ENCODE assay signal across 8 cellular contexts in the genomic region with DNA sequence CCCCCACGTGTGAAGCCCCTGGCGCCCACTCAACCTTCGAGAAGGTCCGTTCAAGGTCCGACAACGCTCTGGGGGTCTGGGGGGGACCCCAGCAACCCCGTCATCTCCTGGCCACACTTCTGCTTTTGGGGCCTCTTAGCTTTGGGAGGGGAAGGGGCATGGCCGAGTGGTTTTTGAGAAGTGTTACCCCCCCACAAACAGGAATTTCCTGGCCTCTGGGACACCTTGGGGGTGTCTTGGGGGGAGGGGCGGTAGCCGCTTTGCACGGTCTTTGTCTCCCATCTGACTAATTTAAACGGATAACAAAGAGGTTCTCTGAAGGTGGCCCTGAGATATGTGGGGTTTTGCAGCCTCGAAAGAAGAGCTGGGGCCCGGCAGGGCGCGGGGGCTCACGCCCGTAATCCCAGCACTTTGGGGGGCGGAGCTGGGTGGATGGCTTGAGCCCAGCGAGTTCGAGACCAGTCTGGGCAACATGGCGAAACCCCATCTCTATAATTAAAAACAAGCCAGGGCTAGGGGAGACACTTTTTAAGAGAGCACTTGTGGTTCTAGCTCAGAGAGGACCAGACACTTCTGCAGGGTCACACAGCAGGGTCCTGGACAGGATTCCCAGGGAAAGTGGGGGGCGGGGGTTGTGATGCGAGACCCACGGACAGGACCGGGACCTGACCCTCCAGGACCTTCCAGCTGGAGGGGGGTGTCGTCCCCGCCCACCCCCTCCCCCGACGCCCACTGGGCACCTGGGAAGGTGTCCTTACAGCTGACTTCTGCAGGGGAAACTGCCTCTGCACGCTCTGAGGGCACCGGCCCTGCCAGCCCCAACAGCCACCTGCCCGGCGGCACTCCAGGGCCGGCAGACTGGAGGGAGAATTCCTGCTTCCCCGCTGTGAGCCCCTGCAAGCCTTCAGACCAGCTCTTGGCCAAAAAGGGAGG. TPM values are rescaled to one million over a fixed set of nuclear protein-coding genes. Genes with fewer than 3 reads are reported as not detected.
DNase-seq lines count a peak whose midpoint lies in the region; ATAC-seq and TF ChIP-seq lines count a peak whose summit lies in the region.

No MANE protein-coding gene starts in this region.

- H3K9ac ChIP-seq in mucosa of rectum (ENCODE audit: low read depth in 1 of 2, low read length in 2 of 2): peak overlapping the region; percentile 79 to 99

- TF ChIP-seq POLR2A in vagina (IDR thresholded peaks at IDR 0.05): no peak

- H3K4me3 ChIP-seq in SJSA1: peak overlapping the region; percentile 98
- H3K4me3 ChIP-seq in ectodermal cell (ENCODE audit: insufficient read depth, low read depth, low read length): peak overlapping the region; percentile 89
- peak overlapping the region; percentile 71 to 80 for H3K4me3 ChIP-seq in mucosa of rectum (ENCODE audit: low read length in 2 of 2)
- H3K4me3 ChIP-seq in vagina: peak overlapping the region; percentile 68 to 89

- intact Hi-C loops in vagina (cut with DNase I): loop anchor here (5.0 kb wide), 1 partner anchor 75 kb away; a partner anchor contains a TSS

- WGBS in ectodermal cell, 2 experiments: 1% methylated on average over 36 of the region's 36 CpGs

- peak; percentile 73 for DNase-seq in activated CD8-positive, alpha-beta memory T cell treated with anti-CD3 and anti-CD28 coated beads for 24 hours
- no peak for DNase-seq in activated CD8-positive, alpha-beta memory T cell treated with anti-CD3 and anti-CD28 coated beads, Interleukin-2, amount 50 U/mL, for 4 hours
- DNase-seq in SJSA1 (ENCODE audit: low read depth in 1 of 2, low spot score in 2 of 2) (peak in 1 of 2 experiments; percentile 46), vagina (ENCODE audit: extremely low spot score in 2 of 2) (no peak), GM03348 (ENCODE audit: low spot score) (no peak)

- H3K27ac ChIP-seq in SJSA1 (peak overlapping the region; percentile 96), ectodermal cell (ENCODE audit: insufficient read depth, low read depth, low read length, poor library complexity, severe bottlenecking) (peak overlapping the region; percentile 97), mucosa of rectum (ENCODE audit: low read depth in 2 of 2, low read length in 2 of 2) (peak overlapping the region; percentile 89 to 92), vagina (peak overlapping the region; percentile 94)

- TF ChIP-seq CTCF in vagina (IDR thresholded peaks at IDR 0.05): no peak

- H3K9me3 ChIP-seq in SJSA1 (replicated peaks): no peaks in the 10 kb centered on the region
- H3K9me3 ChIP-seq in ectodermal cell (ENCODE audit: control insufficient read depth, low read length): no peaks in the 10 kb centered on the region
- no peaks in the 10 kb centered on the region for H3K9me3 ChIP-seq in mucosa of rectum (ENCODE audit: control insufficient read depth in 2 of 2, low read length in 2 of 2)
- H3K9me3 ChIP-seq in vagina: no peaks in the 10 kb centered on the region

- H3K27me3 ChIP-seq in SJSA1 (replicated peaks): no peaks in the 10 kb centered on the region
- no peaks in the 10 kb centered on the region for H3K27me3 ChIP-seq in ectodermal cell (ENCODE audit: control insufficient read depth, insufficient read depth, low read length, poor library complexity, severe bottlenecking)
- H3K27me3 ChIP-seq in mucosa of rectum (ENCODE audit: control insufficient read depth in 2 of 2, insufficient read depth in 2 of 2, low read length in 2 of 2): no peaks in the 10 kb centered on the region
- no peaks in the 10 kb centered on the region for H3K27me3 ChIP-seq in vagina

- H3K36me3 ChIP-seq in SJSA1 (peaks cover 46% of the 10 kb centered on the region), ectodermal cell (ENCODE audit: control insufficient read depth, insufficient read depth, low read length) (peaks cover 9% of the 10 kb centered on the region), mucosa of rectum (ENCODE audit: control insufficient read depth in 2 of 2, insufficient read depth in 2 of 2, low read length in 2 of 2) (peaks cover 2 to 6% of the 10 kb centered on the region in 2 donors), vagina (peaks cover 0 to 7% of the 10 kb centered on the region in 2 donors)

- H3K4me1 ChIP-seq in SJSA1 (replicated peaks) (peaks cover 22% of the 10 kb centered on the region), ectodermal cell (ENCODE audit: control insufficient read depth, insufficient read depth, low read length) (no peaks in the 10 kb centered on the region), mucosa of rectum (ENCODE audit: control insufficient read depth in 2 of 2, insufficient read depth in 2 of 2, low read length in 2 of 2) (peaks cover 10 to 24% of the 10 kb centered on the region in 2 donors), vagina (peaks cover 45% of the 10 kb centered on the region)

- no peak for ATAC-seq in GM18868 (IDR thresholded peaks at IDR 0.05; ENCODE audit: unreplicated experiment)

RNA-seq across cellular contexts. Expression of a gene that starts 0.9 kb away (rescaled TPM):
- 403 and 441 TPM in 2 replicates for total RNA-seq in SJSA1 (2014; rRNA removed; shearing (Covaris generic))
- polyA plus RNA-seq in ectodermal cell (2013, experiment 1 of 4): 334 TPM
- polyA plus RNA-seq in ectodermal cell (2013, experiment 2 of 4): 367 TPM
- polyA plus RNA-seq in ectodermal cell (2013, experiment 3 of 4): 206 TPM
- 231 TPM for polyA plus RNA-seq in ectodermal cell (2013, experiment 4 of 4)
- total RNA-seq in vagina: 76.1 TPM

RNA-seq across cellular contexts. Expression of a gene that starts 6.0 kb away (rescaled TPM):
- not detected in 2 replicates for total RNA-seq in SJSA1 (2014; rRNA removed; shearing (Covaris generic))
- polyA plus RNA-seq in ectodermal cell (2013, experiment 1 of 4): 5,588 TPM
- 5,705 TPM for polyA plus RNA-seq in ectodermal cell (2013, experiment 2 of 4)
- polyA plus RNA-seq in ectodermal cell (2013, experiment 3 of 4): under 0.01 TPM
- polyA plus RNA-seq in ectodermal cell (2013, experiment 4 of 4): under 0.01 TPM
- total RNA-seq in vagina: not detected

RNA-seq across cellular contexts. Expression of a gene that starts 6.4 kb away (rescaled TPM):
- total RNA-seq in SJSA1 (2014; rRNA removed; shearing (Covaris generic)): 122 and 131 TPM in 2 replicates
- polyA plus RNA-seq in ectodermal cell (2013, experiment 1 of 4): 143 TPM
- polyA plus RNA-seq in ectodermal cell (2013, experiment 2 of 4): 130 TPM
- 119 TPM for polyA plus RNA-seq in ectodermal cell (2013, experiment 3 of 4)
- 131 TPM for polyA plus RNA-seq in ectodermal cell (2013, experiment 4 of 4)
- 130 TPM for total RNA-seq in vagina

RNA-seq across cellular contexts. Expression of a gene that starts 12.6 kb away (rescaled TPM):
- 0.82 and 3.9 TPM in 2 replicates for total RNA-seq in SJSA1 (2014; rRNA removed; shearing (Covaris generic))
- 20.1 TPM for polyA plus RNA-seq in ectodermal cell (2013, experiment 1 of 4)
- 26.0 TPM for polyA plus RNA-seq in ectodermal cell (2013, experiment 2 of 4)
- polyA plus RNA-seq in ectodermal cell (2013, experiment 3 of 4): 16.4 TPM
- 20.1 TPM for polyA plus RNA-seq in ectodermal cell (2013, experiment 4 of 4)
- total RNA-seq in vagina: 29.5 TPM

RNA-seq across cellular contexts. Expression of a gene that starts 27.1 kb away (rescaled TPM):
- total RNA-seq in SJSA1 (2014; rRNA removed; shearing (Covaris generic)): not detected in 2 replicates
- polyA plus RNA-seq in ectodermal cell (2013, experiment 1 of 4): 0.70 TPM
- 0.91 TPM for polyA plus RNA-seq in ectodermal cell (2013, experiment 2 of 4)
- polyA plus RNA-seq in ectodermal cell (2013, experiment 3 of 4): 1.2 TPM
- polyA plus RNA-seq in ectodermal cell (2013, experiment 4 of 4): 1.3 TPM
- not detected for total RNA-seq in vagina
